2 cellular contexts compared by ENCODE assay signal in the genomic region with DNA sequence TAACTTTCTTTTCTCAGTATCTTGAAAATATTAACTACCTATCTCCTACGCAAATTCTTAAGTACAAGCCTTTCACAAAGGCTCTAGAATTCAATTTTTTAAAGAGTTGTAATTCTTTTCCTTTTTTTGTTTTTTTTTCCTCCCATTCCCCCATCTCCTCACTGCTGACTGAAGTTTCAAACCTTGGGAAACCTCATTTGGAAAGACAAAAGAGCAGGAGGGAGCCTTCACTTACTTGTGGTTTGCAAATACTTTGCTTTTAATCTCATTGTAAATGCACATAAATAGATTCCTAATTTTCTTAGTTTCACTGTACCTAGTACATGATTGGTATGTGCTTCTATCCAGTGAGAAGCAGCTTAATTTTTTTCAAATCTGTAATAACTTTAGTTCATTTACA.
A peak's percentile ranks its signal among the peaks of the same experiment; 100 is the strongest.
TF ChIP-seq lines count a peak whose summit lies in the region.

No MANE protein-coding gene starts in this region.

TF ChIP-seq in GM23338, 12 proteins besides CTCF, POLR2A, EP300 and RAD21:
- TF ChIP-seq, protein P1, sequence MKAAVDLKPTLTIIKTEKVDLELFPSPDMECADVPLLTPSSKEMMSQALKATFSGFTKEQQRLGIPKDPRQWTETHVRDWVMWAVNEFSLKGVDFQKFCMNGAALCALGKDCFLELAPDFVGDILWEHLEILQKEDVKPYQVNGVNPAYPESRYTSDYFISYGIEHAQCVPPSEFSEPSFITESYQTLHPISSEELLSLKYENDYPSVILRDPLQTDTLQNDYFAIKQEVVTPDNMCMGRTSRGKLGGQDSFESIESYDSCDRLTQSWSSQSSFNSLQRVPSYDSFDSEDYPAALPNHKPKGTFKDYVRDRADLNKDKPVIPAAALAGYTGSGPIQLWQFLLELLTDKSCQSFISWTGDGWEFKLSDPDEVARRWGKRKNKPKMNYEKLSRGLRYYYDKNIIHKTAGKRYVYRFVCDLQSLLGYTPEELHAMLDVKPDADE (IDR thresholded peaks at IDR 0.05), result no peak
- TF ChIP-seq NANOG (IDR thresholded peaks at IDR 0.05; ENCODE audit: borderline replicate concordance), result peak; percentile 24; the same call in 1 of the 2 replicates

TF ChIP-seq in H1, 55 proteins besides CTCF, POLR2A, EP300 and RAD21 (continued from another document):
- TF ChIP-seq RBBP5 (IDR thresholded peaks at IDR 0.05; ENCODE audit: borderline replicate concordance, low read depth, low read length) (no peak), JUND (IDR thresholded peaks at IDR 0.05; ENCODE audit: low read length) (no peak)
TF ChIP-seq in H1: peak in this region for 0.
